19 cellular contexts compared by ENCODE assay signal in the genomic region with DNA sequence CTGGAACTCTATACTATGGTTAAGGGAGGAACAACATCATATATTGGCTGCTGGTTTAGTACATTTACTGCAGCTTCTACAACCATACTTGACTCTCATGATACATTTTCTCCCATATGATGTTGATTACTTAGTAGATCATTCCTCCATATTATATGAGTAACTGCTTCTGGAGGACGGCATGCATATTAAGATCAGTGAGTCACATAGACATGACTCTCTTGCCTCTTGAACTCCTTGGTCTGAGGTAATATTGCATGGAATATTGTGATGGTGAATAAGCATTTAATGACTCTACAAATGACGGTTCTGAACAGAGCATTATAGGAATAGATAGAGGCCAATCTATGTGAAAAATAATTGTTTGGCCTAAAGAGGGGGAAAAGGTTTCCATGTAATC.
DNase-seq lines count a peak whose midpoint lies in the region; FAIRE-seq and TF ChIP-seq lines count a peak whose summit lies in the region.
"Had no signal": no experiment of that assay in that cellular context is flagged by ENCODE, and none has a peak within 500 bp of the region (broad histone marks: within the 10 kb centered on the region; RNA-seq: fewer than 3 reads in every experiment).

No MANE protein-coding gene starts in this region.

- peak overlapping the region; percentile 42 for H2AFZ ChIP-seq in ACC112 (ENCODE audit: low read length, unreplicated experiment)
- H2AFZ ChIP-seq in astrocyte (ENCODE audit: low read depth, low read length): no peak overlapping the region
- H2AFZ ChIP-seq: PC-9 had no signal

- peak; percentile 74 for DNase-seq in HFF-Myc (ENCODE audit: extremely low read depth, low read depth)
- DNase-seq in astrocyte (ENCODE audit: low read depth): peak; percentile 80
- DNase-seq in foreskin fibroblast: peak; percentile 90 to 94
- DNase-seq in vagina (ENCODE audit: extremely low spot score in 2 of 2): no peak
- DNase-seq in OCI-M2 (lab: John Stamatoyannopoulos, UW; ENCODE audit: unreplicated experiment): no peak
- no peak for DNase-seq in cerebellum (ENCODE audit: low spot score)
- no peak for DNase-seq in NAMALWA (ENCODE audit: low spot score)
- DNase-seq: activated naive CD4-positive, alpha-beta T cell treated with anti-CD3 and anti-CD28 coated beads, Interleukin-2, amount 50 U/mL, for 16 hours; left ventricle myocardium inferior; NCI-H1694 treated with DMSO at 0.1 percent for 48 hours; NCI-H524; PC-9; right cardiac atrium; stimulated activated CD4-positive, alpha-beta T cell treated with anti-CD3 and anti-CD28 coated beads, Interleukin-2, amount 100 ng/mL, for 48 hours had no signal

- no peaks in the 10 kb centered on the region for H3K79me2 ChIP-seq in ACC112 (ENCODE audit: control insufficient read depth, insufficient read depth, low read length, unreplicated experiment)
- H3K79me2 ChIP-seq in astrocyte (ENCODE audit: insufficient read depth, low read length): no peaks in the 10 kb centered on the region

- H3K4me3 Mint-ChIP-seq in astrocyte (ENCODE audit: unreplicated experiment): no peak overlapping the region
- H3K4me3 Mint-ChIP-seq: nephron had no signal

- no peak overlapping the region for H3K9ac ChIP-seq in astrocyte (ENCODE audit: low read length)
- H3K9ac ChIP-seq: KMS-11 had no signal

- peaks cover 11% of the 10 kb centered on the region for H3K4me1 ChIP-seq in ACC112 (ENCODE audit: control insufficient read depth, insufficient read depth, low read length, unreplicated experiment)
- peaks cover 2% of the 10 kb centered on the region for H3K4me1 ChIP-seq in astrocyte (ENCODE audit: insufficient read depth, low read length)
- H3K4me1 ChIP-seq in vagina: no peaks in the 10 kb centered on the region
- H3K4me1 ChIP-seq: A549, left ventricle myocardium inferior had no signal

- intact Hi-C loops in vagina (cut with DNase I): no loop called here

- H3K27ac ChIP-seq in ACC112 (ENCODE audit: low read depth, low read length) (peak overlapping the region; percentile 55), astrocyte (ENCODE audit: low read depth, low read length) (peak overlapping the region; percentile 71), vagina (no peak overlapping the region)
- H3K27ac ChIP-seq: A549, KMS-11, left ventricle myocardium inferior, PC-9 had no signal

- peaks cover 2% of the 10 kb centered on the region for H3K4me1 Mint-ChIP-seq in astrocyte (ENCODE audit: low read depth, unreplicated experiment)

- H3K36me3 Mint-ChIP-seq in astrocyte (ENCODE audit: low read depth, unreplicated experiment): no peaks in the 10 kb centered on the region

- H3K27ac Mint-ChIP-seq in astrocyte (ENCODE audit: unreplicated experiment): no peak overlapping the region
- H3K27ac Mint-ChIP-seq: nephron had no signal

- TF ChIP-seq CTCF in HFF-Myc (IDR thresholded peaks at IDR 0.05; ENCODE audit: low read depth, low read length, missing control alignments): no peak
- no peak for TF ChIP-seq CTCF in astrocyte (IDR thresholded peaks at IDR 0.05; ENCODE audit: insufficient read depth, low read depth, low read length)
- TF ChIP-seq CTCF in foreskin fibroblast (IDR thresholded peaks at IDR 0.05; ENCODE audit: low read depth, low read length): no peak
- no peak for TF ChIP-seq CTCF in vagina (IDR thresholded peaks at IDR 0.05)

- no peaks in the 10 kb centered on the region for H3K9me3 Mint-ChIP-seq in astrocyte (ENCODE audit: unreplicated experiment)
- H3K9me3 Mint-ChIP-seq: nephron had no signal

- no peaks in the 10 kb centered on the region for H3K9me3 ChIP-seq in astrocyte (ENCODE audit: insufficient read depth, low read depth, low read length)
- H3K9me3 ChIP-seq in vagina: no peaks in the 10 kb centered on the region
- H3K9me3 ChIP-seq: A549, left ventricle myocardium inferior had no signal

- no peaks in the 10 kb centered on the region for H3K27me3 Mint-ChIP-seq in astrocyte (ENCODE audit: low read depth, unreplicated experiment)

- H3K4me2 ChIP-seq in astrocyte (ENCODE audit: low read length): peak overlapping the region; percentile 24
- H3K4me2 ChIP-seq: A549, KMS-11, PC-9 had no signal

- peak; percentile 71 for FAIRE-seq in astrocyte (lab: Jason Lieb, UNC)
- FAIRE-seq: A549, D721Med had no signal

- no peaks in the 10 kb centered on the region for H3K27me3 ChIP-seq in ACC112 (ENCODE audit: insufficient read depth, low read length)
- H3K27me3 ChIP-seq in astrocyte (ENCODE audit: insufficient read depth, low read length): no peaks in the 10 kb centered on the region
- no peaks in the 10 kb centered on the region for H3K27me3 ChIP-seq in vagina

- no peak for TF ChIP-seq POLR2A in vagina (IDR thresholded peaks at IDR 0.05)

- H3K36me3 ChIP-seq in ACC112 (ENCODE audit: insufficient read depth, low read length) (no peaks in the 10 kb centered on the region), astrocyte (ENCODE audit: insufficient read depth, low read length) (no peaks in the 10 kb centered on the region), vagina (no peaks in the 10 kb centered on the region)
- H3K36me3 ChIP-seq: left ventricle myocardium inferior had no signal

- H3K4me3 ChIP-seq in ACC112 (ENCODE audit: low read depth, low read length) (no peak overlapping the region), HFF-Myc (replicated peaks; ENCODE audit: low read depth, low read length) (no peak overlapping the region), astrocyte (ENCODE audit: insufficient read depth, low read depth, low read length) (no peak overlapping the region), foreskin fibroblast (ENCODE audit: low read depth in 1 of 2, low read length in 2 of 2) (no peak overlapping the region), vagina (no peak overlapping the region)
- H3K4me3 ChIP-seq: A549, left ventricle myocardium inferior, PC-9 had no signal

- no peaks in the 10 kb centered on the region for H4K20me1 ChIP-seq in astrocyte (ENCODE audit: insufficient read depth, low read length)

Comparison
In these comparisons a context has a peak if more than half of its experiments do, and no peak if none do; other contexts are left out.
1. DNase-seq: peak in HFF-Myc (single experiment), astrocyte (single experiment) and foreskin fibroblast (2 of 2); none in vagina (0 of 2), OCI-M2 (single experiment), cerebellum (single experiment) and NAMALWA (single experiment).